Comparison of ENCODE assay signal across 8 cellular contexts in the genomic region with DNA sequence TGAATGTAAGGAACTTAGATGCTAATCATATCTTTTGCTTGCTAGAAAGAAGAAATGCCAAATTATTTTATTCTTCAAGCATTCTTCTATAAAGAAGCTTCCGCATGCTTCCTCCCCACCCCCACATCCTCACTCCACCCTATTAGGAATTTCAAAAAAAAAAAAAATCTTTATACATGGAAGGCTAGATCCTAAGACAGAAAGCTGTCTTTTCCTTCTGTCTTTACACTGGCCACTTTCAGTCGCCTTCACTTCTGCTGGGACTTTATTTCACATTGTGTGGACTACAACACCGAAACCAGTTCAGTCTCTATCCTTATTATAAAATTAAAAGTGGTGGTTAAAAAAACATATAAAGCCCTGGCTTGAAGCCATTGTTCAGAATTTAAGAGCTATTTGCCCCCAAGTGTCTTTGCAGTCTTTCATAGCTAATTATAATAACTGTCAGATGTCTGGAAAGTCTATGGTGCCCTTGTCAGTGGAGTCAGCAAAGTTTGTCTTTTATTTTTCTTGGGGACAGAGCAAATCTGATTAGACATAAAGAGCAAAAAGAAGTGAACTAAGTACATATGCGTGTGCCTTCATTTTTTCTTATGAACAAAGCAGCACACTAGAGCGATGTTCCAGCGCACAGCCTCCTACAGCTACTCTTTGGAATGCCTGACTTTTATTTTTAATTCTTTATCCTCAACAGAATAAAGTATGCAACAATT.
DNase-seq lines count a peak whose midpoint lies in the region; ATAC-seq lines count a peak whose summit lies in the region.

No MANE protein-coding gene starts in this region.

- peak overlapping the region; percentile 42 to 64 for H3K9ac ChIP-seq in mucosa of rectum (ENCODE audit: low read depth in 1 of 2, low read length in 2 of 2)

- no peak for DNase-seq in activated T-cell treated with anti-CD3 and anti-CD28 coated beads, Interleukin-2, amount 50 U/mL, for 24 hours
- no peak for DNase-seq in activated T-cell treated with anti-CD3 and anti-CD28 coated beads, Interleukin-2, amount 50 U/mL, for 1 hour
- DNase-seq in OCI-M1 (lab: John Stamatoyannopoulos, UW) (peak; percentile 78), dermis blood vessel endothelial cell (peak; percentile 71)
- DNase-seq in central memory CD4-positive, alpha-beta T cell: no peak

- peak overlapping the region; percentile 42 to 57 for H3K27ac ChIP-seq in mucosa of rectum (ENCODE audit: low read depth in 2 of 2, low read length in 2 of 2)

- peaks cover 37% of the 10 kb centered on the region for H3K4me1 Mint-ChIP-seq in activated T-cell treated with anti-CD3 and anti-CD28 coated beads, Interleukin-2, amount 50 U/mL, for 24 hours (ENCODE audit: low read depth)

- no peaks in the 10 kb centered on the region for H3K36me3 ChIP-seq in mucosa of rectum (ENCODE audit: control insufficient read depth in 2 of 2, insufficient read depth in 2 of 2, low read length in 2 of 2)

- no peaks in the 10 kb centered on the region for H3K27me3 ChIP-seq in mucosa of rectum (ENCODE audit: control insufficient read depth in 2 of 2, insufficient read depth in 2 of 2, low read length in 2 of 2)

- H3K4me3 Mint-ChIP-seq in activated T-cell treated with anti-CD3 and anti-CD28 coated beads, Interleukin-2, amount 50 U/mL, for 24 hours: no peak overlapping the region

- no peak for ATAC-seq in HG02973 (IDR thresholded peaks at IDR 0.05; ENCODE audit: unreplicated experiment)
- ATAC-seq in HG03460 (IDR thresholded peaks at IDR 0.05; ENCODE audit: unreplicated experiment): no peak

- H3K9me3 ChIP-seq in mucosa of rectum (ENCODE audit: control insufficient read depth in 2 of 2, low read length in 2 of 2): no peaks in the 10 kb centered on the region

- H3K27ac Mint-ChIP-seq in activated T-cell treated with anti-CD3 and anti-CD28 coated beads, Interleukin-2, amount 50 U/mL, for 24 hours: peak overlapping the region; percentile 93

- no peaks in the 10 kb centered on the region for H3K27me3 Mint-ChIP-seq in activated T-cell treated with anti-CD3 and anti-CD28 coated beads, Interleukin-2, amount 50 U/mL, for 24 hours

- H3K4me3 ChIP-seq in mucosa of rectum (ENCODE audit: low read length in 2 of 2): peak overlapping the region; percentile 70 to 83

- H3K9me3 Mint-ChIP-seq in activated T-cell treated with anti-CD3 and anti-CD28 coated beads, Interleukin-2, amount 50 U/mL, for 24 hours: peaks cover 3% of the 10 kb centered on the region

- no peaks in the 10 kb centered on the region for H3K4me1 ChIP-seq in mucosa of rectum (ENCODE audit: control insufficient read depth in 2 of 2, insufficient read depth in 2 of 2, low read length in 2 of 2)

- H3K36me3 Mint-ChIP-seq in activated T-cell treated with anti-CD3 and anti-CD28 coated beads, Interleukin-2, amount 50 U/mL, for 24 hours (ENCODE audit: low read depth): peaks cover 16% of the 10 kb centered on the region

Comparison
In these comparisons a context has a peak if more than half of its experiments do, and no peak if none do; other contexts are left out.
1. DNase-seq: peak in OCI-M1 (single experiment) and dermis blood vessel endothelial cell (single experiment); none in activated T-cell treated with anti-CD3 and anti-CD28 coated beads, Interleukin-2, amount 50 U/mL, for 24 hours (single experiment), activated T-cell treated with anti-CD3 and anti-CD28 coated beads, Interleukin-2, amount 50 U/mL, for 1 hour (single experiment) and central memory CD4-positive, alpha-beta T cell (single experiment).